Comparison of ENCODE assay signal across 1 cellular context in genomic region chr3:16240229-16241023, GRCh38.
TF ChIP-seq lines count a peak whose summit lies in the region.

No MANE protein-coding gene starts in this region.

TF ChIP-seq in A549, 52 proteins besides CTCF, POLR2A, EP300 and RAD21 (continued from another document):
- TF ChIP-seq HES2 (IDR thresholded peaks at IDR 0.05) (0 out of 2 replicates have a peak, but pooled peaks have one; percentile 39), MAZ (IDR thresholded peaks at IDR 0.05; ENCODE audit: borderline replicate concordance, low read depth, low read length) (no peak), JUN (IDR thresholded peaks at IDR 0.05) (peak in 1 of 2 experiments; percentile 47; a peak in 1 of 5 replicates), RFX5 (IDR thresholded peaks at IDR 0.05) (no peak), HOXB5 (CRISPR knock-in tag; IDR thresholded peaks at IDR 0.05) (no peak), KDM1A (IDR thresholded peaks at IDR 0.05; ENCODE audit: low read depth) (no peak), FOSL2 (IDR thresholded peaks at IDR 0.05) (peak; percentile 95), FOSL2 (CRISPR knock-in tag; IDR thresholded peaks at IDR 0.05) (peak; percentile 94), HDAC2 (IDR thresholded peaks at IDR 0.05) (no peak), SREBF2 (IDR thresholded peaks at IDR 0.05) (no peak), ZFP36 (IDR thresholded peaks at IDR 0.05; ENCODE audit: borderline replicate concordance, partially characterized antibody) (no peak), JUNB (IDR thresholded peaks at IDR 0.05) (peak; percentile 92), CHD2 (IDR thresholded peaks at IDR 0.05; ENCODE audit: low read length, partially characterized antibody) (no peak), NR3C1 (IDR thresholded peaks at IDR 0.05) (no peak)
